In the genomic region with DNA sequence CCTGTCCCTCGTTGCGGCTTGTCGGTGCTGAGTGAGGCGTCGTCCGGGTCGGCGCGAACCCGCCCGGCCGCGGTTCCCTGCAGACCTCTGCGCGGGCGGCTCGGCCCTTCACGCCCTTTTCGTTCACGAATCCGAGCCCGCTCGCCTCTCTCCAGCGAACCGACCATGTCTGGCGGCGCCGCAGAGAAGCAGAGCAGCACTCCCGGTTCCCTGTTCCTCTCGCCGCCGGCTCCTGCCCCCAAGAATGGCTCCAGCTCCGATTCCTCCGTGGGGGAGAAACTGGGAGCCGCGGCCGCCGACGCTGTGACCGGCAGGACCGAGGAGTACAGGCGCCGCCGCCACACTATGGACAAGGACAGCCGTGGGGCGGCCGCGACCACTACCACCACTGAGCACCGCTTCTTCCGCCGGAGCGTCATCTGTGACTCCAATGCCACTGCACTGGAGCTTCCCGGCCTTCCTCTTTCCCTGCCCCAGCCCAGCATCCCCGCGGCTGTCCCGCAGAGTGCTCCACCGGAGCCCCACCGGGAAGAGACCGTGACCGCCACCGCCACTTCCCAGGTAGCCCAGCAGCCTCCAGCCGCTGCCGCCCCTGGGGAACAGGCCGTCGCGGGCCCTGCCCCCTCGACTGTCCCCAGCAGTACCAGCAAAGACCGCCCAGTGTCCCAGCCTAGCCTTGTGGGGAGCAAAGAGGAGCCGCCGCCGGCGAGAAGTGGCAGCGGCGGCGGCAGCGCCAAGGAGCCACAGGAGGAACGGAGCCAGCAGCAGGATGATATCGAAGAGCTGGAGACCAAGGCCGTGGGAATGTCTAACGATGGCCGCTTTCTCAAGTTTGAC, we compare ENCODE assay signal across 1 cellular context.
TF ChIP-seq lines count a peak whose summit lies in the region.

No MANE protein-coding gene starts in this region.

TF ChIP-seq in SK-N-SH, 30 proteins besides CTCF, POLR2A, EP300 and RAD21 (continued from another document):
- TF ChIP-seq FOXJ3 (CRISPR knock-in tag; IDR thresholded peaks at IDR 0.05) (no peak), ELF1 (IDR thresholded peaks at IDR 0.05) (no peak), GATA2 (CRISPR knock-in tag; IDR thresholded peaks at IDR 0.05) (no peak), JUND (IDR thresholded peaks at IDR 0.05) (no peak), TEAD4 (IDR thresholded peaks at IDR 0.05; ENCODE audit: borderline replicate concordance, insufficient read depth) (no peak)
- TF ChIP-seq, protein P1, sequence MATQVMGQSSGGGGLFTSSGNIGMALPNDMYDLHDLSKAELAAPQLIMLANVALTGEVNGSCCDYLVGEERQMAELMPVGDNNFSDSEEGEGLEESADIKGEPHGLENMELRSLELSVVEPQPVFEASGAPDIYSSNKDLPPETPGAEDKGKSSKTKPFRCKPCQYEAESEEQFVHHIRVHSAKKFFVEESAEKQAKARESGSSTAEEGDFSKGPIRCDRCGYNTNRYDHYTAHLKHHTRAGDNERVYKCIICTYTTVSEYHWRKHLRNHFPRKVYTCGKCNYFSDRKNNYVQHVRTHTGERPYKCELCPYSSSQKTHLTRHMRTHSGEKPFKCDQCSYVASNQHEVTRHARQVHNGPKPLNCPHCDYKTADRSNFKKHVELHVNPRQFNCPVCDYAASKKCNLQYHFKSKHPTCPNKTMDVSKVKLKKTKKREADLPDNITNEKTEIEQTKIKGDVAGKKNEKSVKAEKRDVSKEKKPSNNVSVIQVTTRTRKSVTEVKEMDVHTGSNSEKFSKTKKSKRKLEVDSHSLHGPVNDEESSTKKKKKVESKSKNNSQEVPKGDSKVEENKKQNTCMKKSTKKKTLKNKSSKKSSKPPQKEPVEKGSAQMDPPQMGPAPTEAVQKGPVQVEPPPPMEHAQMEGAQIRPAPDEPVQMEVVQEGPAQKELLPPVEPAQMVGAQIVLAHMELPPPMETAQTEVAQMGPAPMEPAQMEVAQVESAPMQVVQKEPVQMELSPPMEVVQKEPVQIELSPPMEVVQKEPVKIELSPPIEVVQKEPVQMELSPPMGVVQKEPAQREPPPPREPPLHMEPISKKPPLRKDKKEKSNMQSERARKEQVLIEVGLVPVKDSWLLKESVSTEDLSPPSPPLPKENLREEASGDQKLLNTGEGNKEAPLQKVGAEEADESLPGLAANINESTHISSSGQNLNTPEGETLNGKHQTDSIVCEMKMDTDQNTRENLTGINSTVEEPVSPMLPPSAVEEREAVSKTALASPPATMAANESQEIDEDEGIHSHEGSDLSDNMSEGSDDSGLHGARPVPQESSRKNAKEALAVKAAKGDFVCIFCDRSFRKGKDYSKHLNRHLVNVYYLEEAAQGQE (IDR thresholded peaks at IDR 0.05; ENCODE audit: low read depth, low read length) = no peak
